ENCODE assay signal across 8 cellular contexts in genomic region chr12:124517260-124518050, GRCh38. TPM values are rescaled to one million over a fixed set of nuclear protein-coding genes. Genes with fewer than 3 reads are reported as not detected.
DNase-seq lines count a peak whose midpoint lies in the region; ATAC-seq and TF ChIP-seq lines count a peak whose summit lies in the region.

No MANE protein-coding gene starts in this region.

- H3K4me1 Mint-ChIP-seq in WTC11 = peaks cover 52% of the 10 kb centered on the region
- H3K4me1 Mint-ChIP-seq in activated T-cell treated with anti-CD3 and anti-CD28 coated beads, Interleukin-2, amount 50 U/mL, for 4 hours (ENCODE audit: low read depth) = peaks cover 12% of the 10 kb centered on the region

- CTCF ChIA-PET in WTC11 (lab: Charles Lee) (interaction anchor here (1.3 kb wide), 1 partner anchor 254 kb away, joined by 3 read pairs; no protein-coding TSS in a partner anchor), OCI-LY7 (lab: Charles Lee; ENCODE audit: unreplicated experiment) (no interaction called here)

- no peaks in the 10 kb centered on the region for H3K79me2 ChIP-seq in OCI-LY7 (ENCODE audit: insufficient read depth, low read depth, low read length)

- H3K4me3 Mint-ChIP-seq in WTC11 = no peak overlapping the region
- no peak overlapping the region for H3K4me3 Mint-ChIP-seq in activated T-cell treated with anti-CD3 and anti-CD28 coated beads, Interleukin-2, amount 50 U/mL, for 4 hours

- H3K27ac Mint-ChIP-seq in WTC11 = peak overlapping the region; percentile 73

- DNase-seq in M059J (ENCODE audit: low read depth) = peak; percentile 76
- DNase-seq in WTC11 (ENCODE audit: low spot score) = no peak
- DNase-seq in cardiac septum (ENCODE audit: low spot score) = peak; percentile 89
- peak; percentile 49 for DNase-seq in renal cortical epithelial cell (ENCODE audit: low read depth)
- no peak for DNase-seq in OCI-LY7 (ENCODE audit: low spot score)
- no peak for DNase-seq in activated T-cell treated with anti-CD3 and anti-CD28 coated beads, Interleukin-2, amount 50 U/mL, for 4 hours

- no TSS peak for BruUV-seq in OCI-LY7 (replicated peaks; lab: Mats Ljungman, UMichigan)

- ATAC-seq in WTC11 (no peak), HG03196 (IDR thresholded peaks at IDR 0.05; ENCODE audit: unreplicated experiment) (no peak), GM21717 (IDR thresholded peaks at IDR 0.05; ENCODE audit: unreplicated experiment) (no peak)
- ATAC-seq in activated T-cell treated with anti-CD3 and anti-CD28 coated beads, Interleukin-2, amount 50 U/mL, for 4 hours = no peak

- H3K9me3 ChIP-seq in OCI-LY7 (ENCODE audit: low read length) = no peaks in the 10 kb centered on the region

- no peaks in the 10 kb centered on the region for H3K36me3 ChIP-seq in OCI-LY7 (ENCODE audit: insufficient read depth, low read length)

- no peaks in the 10 kb centered on the region for H3K9me3 Mint-ChIP-seq in WTC11
- H3K9me3 Mint-ChIP-seq in activated T-cell treated with anti-CD3 and anti-CD28 coated beads, Interleukin-2, amount 50 U/mL, for 4 hours = no peaks in the 10 kb centered on the region

- H3K4me3 ChIP-seq in OCI-LY7 (ENCODE audit: low read depth, low read length, poor library complexity, severe bottlenecking) = no peak overlapping the region

- POLR2A ChIA-PET in WTC11 (lab: Charles Lee) = no interaction called here
- POLR2A ChIA-PET in OCI-LY7 (lab: Charles Lee) = no interaction called here

- no peak overlapping the region for H2AFZ ChIP-seq in OCI-LY7 (ENCODE audit: low read length)

- H4K20me1 ChIP-seq in OCI-LY7 (ENCODE audit: insufficient read depth, low read length) = no peaks in the 10 kb centered on the region

- no peaks in the 10 kb centered on the region for H3K4me1 ChIP-seq in OCI-LY7 (ENCODE audit: insufficient read depth, low read length, poor library complexity, severe bottlenecking)

- H3K9me2 ChIP-seq in OCI-LY7 (ENCODE audit: insufficient read depth, low read length) = no peaks in the 10 kb centered on the region

- no peak overlapping the region for H3K27ac ChIP-seq in OCI-LY7 (ENCODE audit: low read depth, low read length, poor library complexity, severe bottlenecking)

- no peak overlapping the region for H3K4me2 ChIP-seq in OCI-LY7 (ENCODE audit: low read length)

- H3K27me3 Mint-ChIP-seq in WTC11 (ENCODE audit: low read depth) = no peaks in the 10 kb centered on the region
- H3K27me3 Mint-ChIP-seq in activated T-cell treated with anti-CD3 and anti-CD28 coated beads, Interleukin-2, amount 50 U/mL, for 4 hours (ENCODE audit: low read depth) = no peaks in the 10 kb centered on the region

- H3K36me3 Mint-ChIP-seq in WTC11 = peaks cover 7% of the 10 kb centered on the region
- peaks cover 11% of the 10 kb centered on the region for H3K36me3 Mint-ChIP-seq in activated T-cell treated with anti-CD3 and anti-CD28 coated beads, Interleukin-2, amount 50 U/mL, for 4 hours (ENCODE audit: insufficient read depth)

- intact Hi-C loops in cardiac septum (cut with DNase I) = loop anchor here (2.0 to 5.0 kb wide), 7 partner anchors 35 to 245 kb away; partner anchors contain the start of gene NCOR2
- intact Hi-C loops in OCI-LY7 (cut with micrococcal nuclease; ENCODE audit: unreplicated experiment) = no loop called here

- TF ChIP-seq CTCF in WTC11 (IDR thresholded peaks at IDR 0.05) = no peak
- TF ChIP-seq CTCF in OCI-LY7 (conservative IDR thresholded peaks at IDR 0.05; ENCODE audit: low read length) = no peak

TF ChIP-seq in WTC11, 78 proteins besides CTCF, POLR2A, EP300 and RAD21 (continues in another document):
- TF ChIP-seq ERG (CRISPR knock-in tag; IDR thresholded peaks at IDR 0.05) (no peak), NR3C1 (CRISPR knock-in tag; conservative IDR thresholded peaks at IDR 0.05; ENCODE audit: low read depth) (no peak), NFYB (CRISPR knock-in tag; conservative IDR thresholded peaks at IDR 0.05; ENCODE audit: low read depth) (no peak), SP1 (CRISPR knock-in tag; conservative IDR thresholded peaks at IDR 0.05) (no peak), ESRRA (CRISPR knock-in tag; IDR thresholded peaks at IDR 0.05; ENCODE audit: borderline replicate concordance) (no peak), JAZF1 (CRISPR knock-in tag; IDR thresholded peaks at IDR 0.05) (no peak), ZNF512 (CRISPR knock-in tag; IDR thresholded peaks at IDR 0.05; ENCODE audit: borderline replicate concordance) (no peak), ZNF317 (CRISPR knock-in tag; IDR thresholded peaks at IDR 0.05; ENCODE audit: borderline replicate concordance, low read depth) (no peak), SOX15 (CRISPR knock-in tag; IDR thresholded peaks at IDR 0.05) (no peak), ZMAT4 (CRISPR knock-in tag; IDR thresholded peaks at IDR 0.05) (no peak), USF1 (CRISPR knock-in tag; IDR thresholded peaks at IDR 0.05) (no peak), ZNF416 (CRISPR knock-in tag; IDR thresholded peaks at IDR 0.05) (no peak), ZNF138 (CRISPR knock-in tag; conservative IDR thresholded peaks at IDR 0.05) (no peak), E2F1 (CRISPR knock-in tag; IDR thresholded peaks at IDR 0.05) (no peak), SMAD4 (CRISPR knock-in tag; IDR thresholded peaks at IDR 0.05) (no peak), JUN (CRISPR knock-in tag; IDR thresholded peaks at IDR 0.05) (no peak), ZBTB43 (CRISPR knock-in tag; IDR thresholded peaks at IDR 0.05) (no peak)

RNA-seq across cellular contexts. Expression of gene NCOR2, which starts 50.0 kb away (rescaled TPM):
- 16.5 and 54.8 TPM in 2 replicates for total RNA-seq in M059J (2014; rRNA removed; shearing (Covaris generic))
- total RNA-seq in WTC11 (2021) = 283 to 326 TPM (median 304 TPM) in 3 replicates
- 159 TPM for total RNA-seq in cardiac septum
- 29.3 and 174 TPM in 2 replicates for total RNA-seq in renal cortical epithelial cell
- 22.7 and 30.2 TPM in 2 replicates for total RNA-seq in OCI-LY7 (2014; rRNA removed; shearing (Covaris generic))
- total RNA-seq in OCI-LY7 (2022) = 154 and 159 TPM in 2 replicates
- 100 to 1,000 TPM; 127 to 160 (median 135) TPM for total RNA-seq in activated T-cell treated with anti-CD3 and anti-CD28 coated beads, Interleukin-2, amount 50 U/mL, for 4 hours

Comparison
In these comparisons a context has a peak if more than half of its experiments do, and no peak if none do; other contexts are left out.
1. DNase-seq: peak in M059J (single experiment), cardiac septum (single experiment) and renal cortical epithelial cell (single experiment); none in WTC11 (single experiment), OCI-LY7 (single experiment) and activated T-cell treated with anti-CD3 and anti-CD28 coated beads, Interleukin-2, amount 50 U/mL, for 4 hours (single experiment).